Comparison of ENCODE assay signal across 36 cellular contexts in the genomic region with DNA sequence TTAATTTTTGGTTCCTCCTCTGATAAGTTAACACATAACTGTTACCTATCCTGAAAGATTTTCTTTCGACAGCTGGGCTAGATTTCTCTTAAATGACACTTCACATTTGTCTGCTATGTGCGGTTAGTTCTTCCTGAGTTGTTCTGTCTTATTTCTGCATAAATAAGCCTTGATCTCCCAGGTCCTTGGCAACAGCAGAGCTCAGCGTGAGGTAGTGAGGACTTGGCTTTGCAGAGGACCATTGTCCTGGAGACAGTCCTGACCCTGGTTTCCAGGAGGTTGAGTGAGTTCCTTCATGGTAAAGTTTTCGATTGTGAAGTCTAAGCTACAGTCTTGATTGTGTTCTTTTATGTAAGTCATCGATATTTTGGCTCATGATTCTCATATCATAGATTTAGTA. TPM values are rescaled to one million over a fixed set of nuclear protein-coding genes. Genes with fewer than 3 reads are reported as not detected.
"Had no signal": no experiment of that assay in that cellular context is flagged by ENCODE, and none has a peak within 500 bp of the region (broad histone marks: within the 10 kb centered on the region; RNA-seq: fewer than 3 reads in every experiment).

No MANE protein-coding gene starts in this region.

- H3K4me3 ChIP-seq: ascending aorta, MG63, SK-N-MC had no signal

- H3K9ac ChIP-seq: KMS-11 had no signal

- H3K27ac Mint-ChIP-seq: activated CD8-positive, alpha-beta T cell treated with anti-CD3 and anti-CD28 coated beads, Interleukin-2, amount 10 ng/mL, durations not matched to agents 7 days and 5 days; T-cell had no signal

- ATAC-seq: activated CD8-positive, alpha-beta T cell treated with anti-CD3 and anti-CD28 coated beads, Interleukin-2, amount 10 ng/mL, durations not matched to agents 7 days and 5 days; activated naive CD4-positive, alpha-beta T cell treated with anti-CD3 and anti-CD28 coated beads, Interleukin-2, amount 50 U/mL, for 72 hours; activated naive CD8-positive, alpha-beta T cell treated with anti-CD3 and anti-CD28 coated beads, Interleukin-2, amount 50 U/mL, for 24 hours; Right ventricle myocardium inferior; T-cell had no signal

- H3K36me3 ChIP-seq: ascending aorta had no signal

- H3K4me3 Mint-ChIP-seq: activated CD8-positive, alpha-beta T cell treated with anti-CD3 and anti-CD28 coated beads, Interleukin-2, amount 10 ng/mL, durations not matched to agents 7 days and 5 days; activated naive CD8-positive, alpha-beta T cell treated with anti-CD3 and anti-CD28 coated beads, Interleukin-2, amount 50 U/mL, for 24 hours; T-cell had no signal

- FAIRE-seq: TTC549 had no signal

- H3K27me3 Mint-ChIP-seq: activated naive CD8-positive, alpha-beta T cell treated with anti-CD3 and anti-CD28 coated beads, Interleukin-2, amount 50 U/mL, for 24 hours; T-cell had no signal

- DNase-seq: activated CD4-positive, alpha-beta T cell treated with anti-CD3 and anti-CD28 coated beads for 4 hours; activated CD4-positive, alpha-beta T cell treated with anti-CD3 and anti-CD28 coated beads, Interleukin-2, amount 50 U/mL, for 4 hours; activated CD8-positive, alpha-beta memory T cell treated with anti-CD3 and anti-CD28 coated beads, Interleukin-2, amount 50 U/mL, for 48 hours; activated CD8-positive, alpha-beta T cell treated with anti-CD3 and anti-CD28 coated beads, Interleukin-2, amount 10 ng/mL, durations not matched to agents 7 days and 5 days; activated effector memory CD4-positive, alpha-beta T cell treated with anti-CD3 and anti-CD28 coated beads, Interleukin-2, amount 50 U/mL, for 16 hours; activated naive CD4-positive, alpha-beta T cell treated with Interleukin-2 at 50 U/mL for 16 hours; activated naive CD8-positive, alpha-beta T cell treated with anti-CD3 and anti-CD28 coated beads, Interleukin-2, amount 50 U/mL, for 24 hours; activated T-cell treated with anti-CD3 and anti-CD28 coated beads, Interleukin-2, amount 50 U/mL, for 1 hour; amniotic stem cell; brain microvascular endothelial cell; MG63; MV-4-11; NCI-H1092 treated with DMSO at 0.1 percent for 48 hours; NCI-H1417 treated with DMSO at 0.1 percent for 48 hours; NCI-H1694; NCI-H2029; NCI-H2107; NCI-H2171 treated with DMSO at 0.1 percent for 48 hours; NCI-H226; NCI-H526; NCI-H774; T-cell; T-helper 2 cell; T1000 had no signal

- H3K27me3 ChIP-seq: ascending aorta, brain microvascular endothelial cell, MG63 had no signal

- H3K27ac ChIP-seq: brain microvascular endothelial cell, KMS-11, SK-N-MC, VCaP had no signal

- H3K4me2 ChIP-seq: KMS-11 had no signal

- H3K9me3 ChIP-seq: ascending aorta, MG63 had no signal

RNA-seq across cellular contexts. Expression of gene PAX4, which starts 57.8 kb away (rescaled TPM):
- total RNA-seq: activated CD8-positive, alpha-beta T cell treated with anti-CD3 and anti-CD28 coated beads, Interleukin-2, amount 10 ng/mL, durations not matched to agents 7 days and 5 days; activated naive CD4-positive, alpha-beta T cell treated with anti-CD3 and anti-CD28 coated beads, Interleukin-2, amount 50 U/mL, for 72 hours; ascending aorta; cardiac septum; chondrocyte; NCI-H460; OCI-LY7; Right ventricle myocardium inferior; RPMI7951; T-cell had no signal
